ENCODE assay signal across 1 cellular context in genomic region chr10:74969093-74969492, GRCh38.
TF ChIP-seq lines count a peak whose summit lies in the region.

No MANE protein-coding gene starts in this region.

TF ChIP-seq in A549, 52 proteins besides CTCF, POLR2A, EP300 and RAD21 (continued from another document):
- TF ChIP-seq, protein P1, sequence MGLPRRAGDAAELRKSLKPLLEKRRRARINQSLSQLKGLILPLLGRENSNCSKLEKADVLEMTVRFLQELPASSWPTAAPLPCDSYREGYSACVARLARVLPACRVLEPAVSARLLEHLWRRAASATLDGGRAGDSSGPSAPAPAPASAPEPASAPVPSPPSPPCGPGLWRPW (IDR thresholded peaks at IDR 0.05) = no peak
- TF ChIP-seq BHLHE40 (IDR thresholded peaks at IDR 0.05; ENCODE audit: low read depth, low read length) = no peak
- no peak for TF ChIP-seq EHF (CRISPR knock-in tag; IDR thresholded peaks at IDR 0.05)
- no peak for TF ChIP-seq EHMT2 (IDR thresholded peaks at IDR 0.05; ENCODE audit: low read depth)
- no peak for TF ChIP-seq E2F6 (IDR thresholded peaks at IDR 0.05; ENCODE audit: borderline replicate concordance, low read depth)
- TF ChIP-seq ZFP36 (IDR thresholded peaks at IDR 0.05; ENCODE audit: borderline replicate concordance, partially characterized antibody) = no peak
- no peak for TF ChIP-seq MAX (IDR thresholded peaks at IDR 0.05)
